Comparison of ENCODE assay signal across 8 cellular contexts in genomic region chr12:6451348-6452244, GRCh38. TPM values are rescaled to one million over a fixed set of nuclear protein-coding genes. Genes with fewer than 3 reads are reported as not detected.
DNase-seq lines count a peak whose midpoint lies in the region; ATAC-seq and TF ChIP-seq lines count a peak whose summit lies in the region.

A gene with protein sequence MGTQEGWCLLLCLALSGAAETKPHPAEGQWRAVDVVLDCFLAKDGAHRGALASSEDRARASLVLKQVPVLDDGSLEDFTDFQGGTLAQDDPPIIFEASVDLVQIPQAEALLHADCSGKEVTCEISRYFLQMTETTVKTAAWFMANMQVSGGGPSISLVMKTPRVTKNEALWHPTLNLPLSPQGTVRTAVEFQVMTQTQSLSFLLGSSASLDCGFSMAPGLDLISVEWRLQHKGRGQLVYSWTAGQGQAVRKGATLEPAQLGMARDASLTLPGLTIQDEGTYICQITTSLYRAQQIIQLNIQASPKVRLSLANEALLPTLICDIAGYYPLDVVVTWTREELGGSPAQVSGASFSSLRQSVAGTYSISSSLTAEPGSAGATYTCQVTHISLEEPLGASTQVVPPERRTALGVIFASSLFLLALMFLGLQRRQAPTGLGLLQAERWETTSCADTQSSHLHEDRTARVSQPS (plus strand): TSS chr12:6452042. CDS start chr12:6452249, 207 bp downstream.

- peak within 1 kb of the TSS; percentile 68 for H3K4me3 ChIP-seq in CD8-positive, alpha-beta T cell (ENCODE audit: low read depth, low read length)
- H3K4me3 ChIP-seq in Jurkat, Clone E6-1 (ENCODE audit: low read length), result peak within 1 kb of the TSS; percentile 93
- peak within 1 kb of the TSS; percentile 53 to 79 (median 66) for H3K4me3 ChIP-seq in Peyer's patch

- peaks cover 82% of the 10 kb centered on the region for H3K4me1 Mint-ChIP-seq in CD8-positive, alpha-beta T cell (ENCODE audit: low read depth)
- H3K4me1 Mint-ChIP-seq in natural killer cell, result peaks cover 33 to 46% of the 10 kb centered on the region in 2 donors

- intact Hi-C loops in CD8-positive, alpha-beta T cell (cut with DNase I, micrococcal nuclease), result loop anchor here (1.0 to 5.0 kb wide), 7 partner anchors 7 to 511 kb away; partner anchors contain the start of genes CD27 (in 1 of the 2), MRPL51 (in 1 of the 2) and NCAPD2 (in 1 of the 2)
- intact Hi-C loops in natural killer cell (cut with micrococcal nuclease), result loop anchor here (1.0 to 5.0 kb wide), 3 partner anchors 11 to 41 kb away; partner anchors contain the start of genes MRPL51, NCAPD2 and VAMP1

- peaks cover 63% of the 10 kb centered on the region for H3K4me1 ChIP-seq in CD8-positive, alpha-beta T cell (ENCODE audit: insufficient read depth, low read length)
- peaks cover 0 to 24% (median 15%) of the 10 kb centered on the region in 4 donors for H3K4me1 ChIP-seq in Peyer's patch

- peaks cover 7% of the 10 kb centered on the region for H3K36me3 ChIP-seq in CD8-positive, alpha-beta T cell (ENCODE audit: insufficient read depth, low read length)
- H3K36me3 ChIP-seq in Peyer's patch, result peaks cover 0 to 35% (median 0%) of the 10 kb centered on the region in 3 donors

- no peaks in the 10 kb centered on the region for H3K27me3 ChIP-seq in CD8-positive, alpha-beta T cell (ENCODE audit: insufficient read depth, low read length)
- H3K27me3 ChIP-seq in Peyer's patch, result no peaks in the 10 kb centered on the region

- peak within 1 kb of the TSS; percentile 99 for H3K27ac Mint-ChIP-seq in CD8-positive, alpha-beta T cell
- H3K27ac Mint-ChIP-seq in natural killer cell, result peak within 1 kb of the TSS; percentile 100

- peaks cover 74% of the 10 kb centered on the region for H3K36me3 Mint-ChIP-seq in CD8-positive, alpha-beta T cell
- no peaks in the 10 kb centered on the region for H3K36me3 Mint-ChIP-seq in natural killer cell

- ATAC-seq in CD8-positive, alpha-beta T cell, result peak; percentile 88
- peak; percentile 47 for ATAC-seq in GM21360 (IDR thresholded peaks at IDR 0.05; ENCODE audit: unreplicated experiment)
- peak; percentile 88 to 95 (median 94) for ATAC-seq in natural killer cell

- peak within 1 kb of the TSS; percentile 85 for H3K27ac ChIP-seq in CD8-positive, alpha-beta T cell (ENCODE audit: low read depth, low read length)
- peak within 1 kb of the TSS; percentile 89 to 98 (median 94) for H3K27ac ChIP-seq in Peyer's patch

- CTCF ChIA-PET in CD8-positive, alpha-beta T cell (lab: Charles Lee), result interaction anchor here (0.7 to 7.1 kb wide), 14 partner anchors 10 to 301 kb away, joined by 3 to 50 read pairs (median 4); partner anchors contain the start of gene MLF2

- peak within 1 kb of the TSS; percentile 99 for H3K4me3 Mint-ChIP-seq in CD8-positive, alpha-beta T cell
- peak within 1 kb of the TSS; percentile 100 for H3K4me3 Mint-ChIP-seq in natural killer cell

- POLR2A ChIA-PET in CD8-positive, alpha-beta T cell (lab: Charles Lee), result interaction anchor here (0.8 to 16.6 kb wide), 18 partner anchors 8 to 151 kb away, joined by 3 to 315 read pairs (median 4); partner anchors contain the start of genes CD27, GAPDH, MRPL51 and VAMP1

- DNase-seq in CD8-positive, alpha-beta T cell, result peak; percentile 50 to 90 (median 74)
- DNase-seq in Jurkat, Clone E6-1 (ENCODE audit: low read depth, low spot score), result peak; percentile 83
- DNase-seq in Peyer's patch (peak; percentile 85 to 91 (median 89)), fibroblast of peridontal ligament (ENCODE audit: extremely low read depth) (peak; percentile 78), natural killer cell (peak; percentile 73), stromal cell of bone marrow (ENCODE audit: low read depth) (peak; percentile 75)
- DNase-seq in activated T-helper 9 cell treated with anti-CD3 and anti-CD28 coated beads, Interleukin-2, amount 50 U/mL, for 16 hours (ENCODE audit: low read depth), result peak; percentile 71

- TF ChIP-seq POLR2A in Peyer's patch (IDR thresholded peaks at IDR 0.05), result peak; percentile 49 to 52

- TF ChIP-seq CTCF in CD8-positive, alpha-beta T cell (IDR thresholded peaks at IDR 0.05), result no peak
- TF ChIP-seq CTCF in Peyer's patch (IDR thresholded peaks at IDR 0.05), result no peak
- no peak for TF ChIP-seq CTCF in natural killer cell (IDR thresholded peaks at IDR 0.05)

- H3K9me3 Mint-ChIP-seq in CD8-positive, alpha-beta T cell, result no peaks in the 10 kb centered on the region
- no peaks in the 10 kb centered on the region for H3K9me3 Mint-ChIP-seq in natural killer cell

- no peaks in the 10 kb centered on the region for H3K9me3 ChIP-seq in CD8-positive, alpha-beta T cell (ENCODE audit: low read length)
- no peaks in the 10 kb centered on the region for H3K9me3 ChIP-seq in Peyer's patch

- H3K27me3 Mint-ChIP-seq in CD8-positive, alpha-beta T cell (ENCODE audit: low read depth), result no peaks in the 10 kb centered on the region
- no peaks in the 10 kb centered on the region for H3K27me3 Mint-ChIP-seq in natural killer cell (ENCODE audit: low read depth in 2 of 2)

RNA-seq across cellular contexts. Expression of the gene that starts here (rescaled TPM):
- total RNA-seq in CD8-positive, alpha-beta T cell, result 10 to 100 TPM; 11.8 to 12.2 TPM
- 15.2 TPM for polyA plus RNA-seq in Jurkat, Clone E6-1 (2012; ENCODE audit: insufficient read depth, insufficient read length)
- total RNA-seq in Peyer's patch (100 to 1,000 TPM in 2 of 4 donors, 10 to 100 TPM in 2; 44.6 to 124 (median 95.5) TPM), natural killer cell (10 to 100 TPM; 43.0 to 51.4 (median 46.9) TPM)

Comparison
In these comparisons a context has a peak if more than half of its experiments do, and no peak if none do; other contexts are left out.
1. Peak in every context shown above with its lines: DNase-seq, ATAC-seq, H3K4me3 ChIP-seq and H3K27ac ChIP-seq.